Comparison of ENCODE assay signal across 14 cellular contexts in genomic region chr6:118755941-118756646, GRCh38.
DNase-seq lines count a peak whose midpoint lies in the region; ATAC-seq lines count a peak whose summit lies in the region.
"Had no signal": no experiment of that assay in that cellular context is flagged by ENCODE, and none has a peak within 500 bp of the region (broad histone marks: within the 10 kb centered on the region; RNA-seq: fewer than 3 reads in every experiment).

No MANE protein-coding gene starts in this region.

- H3K27ac Mint-ChIP-seq in activated T-cell treated with anti-CD3 and anti-CD28 coated beads, Interleukin-2, amount 50 U/mL, for 72 hours = no peak overlapping the region
- H3K27ac Mint-ChIP-seq in dendritic cell treated with granulocyte-macrophage colony-stimulating factor and Interleukin-4, amounts not matched to agents 40 ng/mL and 50 ng/mL, for 4 days = peak overlapping the region; percentile 80
- peak overlapping the region; percentile 88 to 96 for H3K27ac Mint-ChIP-seq in stimulated activated naive CD8-positive, alpha-beta T cell treated with anti-CD3 and anti-CD28 coated beads, Interleukin-15, amount 100 ng/mL, for 72 hours
- H3K27ac Mint-ChIP-seq: B cell had no signal

- no peaks in the 10 kb centered on the region for H3K27me3 Mint-ChIP-seq in activated T-cell treated with anti-CD3 and anti-CD28 coated beads, Interleukin-2, amount 50 U/mL, for 72 hours (ENCODE audit: low read depth)
- no peaks in the 10 kb centered on the region for H3K27me3 Mint-ChIP-seq in dendritic cell treated with granulocyte-macrophage colony-stimulating factor and Interleukin-4, amounts not matched to agents 40 ng/mL and 50 ng/mL, for 4 days
- no peaks in the 10 kb centered on the region for H3K27me3 Mint-ChIP-seq in stimulated activated naive CD8-positive, alpha-beta T cell treated with anti-CD3 and anti-CD28 coated beads, Interleukin-15, amount 100 ng/mL, for 72 hours

- peaks cover 5 to 8% of the 10 kb centered on the region in 2 donors for H3K9me3 Mint-ChIP-seq in activated T-cell treated with anti-CD3 and anti-CD28 coated beads, Interleukin-2, amount 50 U/mL, for 72 hours
- no peaks in the 10 kb centered on the region for H3K9me3 Mint-ChIP-seq in dendritic cell treated with granulocyte-macrophage colony-stimulating factor and Interleukin-4, amounts not matched to agents 40 ng/mL and 50 ng/mL, for 4 days
- peaks cover 9 to 14% of the 10 kb centered on the region in 2 donors for H3K9me3 Mint-ChIP-seq in stimulated activated naive CD8-positive, alpha-beta T cell treated with anti-CD3 and anti-CD28 coated beads, Interleukin-15, amount 100 ng/mL, for 72 hours
- H3K9me3 Mint-ChIP-seq: CD8-positive, alpha-beta memory T cell had no signal

- peak; percentile 70 to 80 for ATAC-seq in activated T-cell treated with anti-CD3 and anti-CD28 coated beads, Interleukin-2, amount 50 U/mL, for 72 hours (replicated peaks in 1 of 2)
- ATAC-seq in stimulated activated naive CD8-positive, alpha-beta T cell treated with anti-CD3 and anti-CD28 coated beads, Interleukin-15, amount 100 ng/mL, for 72 hours = peak; percentile 83
- ATAC-seq in HG03135 (IDR thresholded peaks at IDR 0.05; ENCODE audit: unreplicated experiment) (no peak), GM19397 (IDR thresholded peaks at IDR 0.05; ENCODE audit: unreplicated experiment) (no peak)
- ATAC-seq: HepG2 had no signal

- peak; percentile 18 for DNase-seq in activated naive CD4-positive, alpha-beta T cell treated with anti-CD3 and anti-CD28 coated beads, Interleukin-2, amount 50 U/mL, for 16 hours
- no peak for DNase-seq in activated naive CD4-positive, alpha-beta T cell (lab: John Stamatoyannopoulos, UW)
- peak in 1 of 2 donors; percentile 28 for DNase-seq in activated T-cell treated with anti-CD3 and anti-CD28 coated beads, Interleukin-2, amount 50 U/mL, for 72 hours
- DNase-seq in stimulated activated naive CD8-positive, alpha-beta T cell treated with anti-CD3 and anti-CD28 coated beads, Interleukin-15, amount 100 ng/mL, for 72 hours = peak; percentile 48 to 54
- DNase-seq: MG63, NCI-H1092 treated with DMSO at 0.1 percent for 48 hours, NCI-H187, NCI-H446 had no signal

- peaks cover 45% of the 10 kb centered on the region for H3K4me1 Mint-ChIP-seq in activated T-cell treated with anti-CD3 and anti-CD28 coated beads, Interleukin-2, amount 50 U/mL, for 72 hours (ENCODE audit: low read depth)
- H3K4me1 Mint-ChIP-seq in dendritic cell treated with granulocyte-macrophage colony-stimulating factor and Interleukin-4, amounts not matched to agents 40 ng/mL and 50 ng/mL, for 4 days (ENCODE audit: low read depth) = peaks cover 76% of the 10 kb centered on the region
- H3K4me1 Mint-ChIP-seq in stimulated activated naive CD8-positive, alpha-beta T cell treated with anti-CD3 and anti-CD28 coated beads, Interleukin-15, amount 100 ng/mL, for 72 hours = peaks cover 50% of the 10 kb centered on the region

- H3K36me3 Mint-ChIP-seq in activated T-cell treated with anti-CD3 and anti-CD28 coated beads, Interleukin-2, amount 50 U/mL, for 72 hours (ENCODE audit: insufficient read depth in 2 of 2) = peaks cover 3 to 5% of the 10 kb centered on the region in 2 donors
- H3K36me3 Mint-ChIP-seq in dendritic cell treated with granulocyte-macrophage colony-stimulating factor and Interleukin-4, amounts not matched to agents 40 ng/mL and 50 ng/mL, for 4 days (ENCODE audit: low read depth) = no peaks in the 10 kb centered on the region
- H3K36me3 Mint-ChIP-seq: CD8-positive, alpha-beta memory T cell had no signal

- peak overlapping the region; percentile 5 to 72 for H3K4me3 Mint-ChIP-seq in activated T-cell treated with anti-CD3 and anti-CD28 coated beads, Interleukin-2, amount 50 U/mL, for 72 hours
- H3K4me3 Mint-ChIP-seq in dendritic cell treated with granulocyte-macrophage colony-stimulating factor and Interleukin-4, amounts not matched to agents 40 ng/mL and 50 ng/mL, for 4 days = no peak overlapping the region
- H3K4me3 Mint-ChIP-seq in stimulated activated naive CD8-positive, alpha-beta T cell treated with anti-CD3 and anti-CD28 coated beads, Interleukin-15, amount 100 ng/mL, for 72 hours = peak overlapping the region; percentile 62 to 70
- H3K4me3 Mint-ChIP-seq: B cell; CD8-positive, alpha-beta memory T cell had no signal

- intact Hi-C loops in dendritic cell treated with granulocyte-macrophage colony-stimulating factor and Interleukin-4, amounts not matched to agents 40 ng/mL and 50 ng/mL, for 4 days (cut with micrococcal nuclease) = no loop called here

Comparison
In these comparisons a context has a peak if more than half of its experiments do, and no peak if none do; other contexts are left out.
1. DNase-seq: peak in activated naive CD4-positive, alpha-beta T cell treated with anti-CD3 and anti-CD28 coated beads, Interleukin-2, amount 50 U/mL, for 16 hours (single experiment) and stimulated activated naive CD8-positive, alpha-beta T cell treated with anti-CD3 and anti-CD28 coated beads, Interleukin-15, amount 100 ng/mL, for 72 hours (2 of 2); none in activated naive CD4-positive, alpha-beta T cell (0 of 4).
2. ATAC-seq: peak in activated T-cell treated with anti-CD3 and anti-CD28 coated beads, Interleukin-2, amount 50 U/mL, for 72 hours (2 of 2) and stimulated activated naive CD8-positive, alpha-beta T cell treated with anti-CD3 and anti-CD28 coated beads, Interleukin-15, amount 100 ng/mL, for 72 hours (single experiment); none in HG03135 (single experiment) and GM19397 (single experiment).